In genomic region chr1:244325056-244325764, GRCh38 we compare ENCODE assay signal across 8 cellular contexts.
DNase-seq lines count a peak whose midpoint lies in the region; ATAC-seq and TF ChIP-seq lines count a peak whose summit lies in the region.

No MANE protein-coding gene starts in this region.

- H3K9me3 Mint-ChIP-seq in activated B cell treated with CpG ODN at 0.5 μM for 24 hours, result peaks cover 5% of the 10 kb centered on the region
- peaks cover 0 to 22% (median 8%) of the 10 kb centered on the region in 11 donors for H3K9me3 Mint-ChIP-seq in naive thymus-derived CD4-positive, alpha-beta T cell

- H3K36me3 ChIP-seq in naive thymus-derived CD4-positive, alpha-beta T cell (ENCODE audit: control insufficient read depth in 2 of 3, insufficient read depth in 3 of 3, low read length in 3 of 3), result no peaks in the 10 kb centered on the region

- H3K27ac Mint-ChIP-seq in activated B cell treated with CpG ODN at 0.5 μM for 24 hours, result peak overlapping the region; percentile 78
- peak overlapping the region in 6 of 9 donors; percentile 4 to 92 (median 37) for H3K27ac Mint-ChIP-seq in naive thymus-derived CD4-positive, alpha-beta T cell

- POLR2A ChIA-PET in activated B cell treated with CpG ODN at 0.5 μM for 24 hours (lab: Charles Lee), result interaction anchor here (1.3 to 2.0 kb wide), 3 partner anchors 26 to 277 kb away, joined by 4 to 21 read pairs (median 4); no protein-coding TSS in a partner anchor
- POLR2A ChIA-PET in naive thymus-derived CD4-positive, alpha-beta T cell (lab: Charles Lee), result no interaction called here

- TF ChIP-seq CTCF in activated B cell treated with CpG ODN at 0.5 μM for 24 hours (IDR thresholded peaks at IDR 0.05), result no peak

- peaks cover 40% of the 10 kb centered on the region for H3K4me1 Mint-ChIP-seq in activated B cell treated with CpG ODN at 0.5 μM for 24 hours
- H3K4me1 Mint-ChIP-seq in naive thymus-derived CD4-positive, alpha-beta T cell, result peaks cover 0 to 51% (median 0%) of the 10 kb centered on the region in 7 donors

- H3K4me3 ChIP-seq in naive thymus-derived CD4-positive, alpha-beta T cell (ENCODE audit: low read length), result no peak overlapping the region

- no peaks in the 10 kb centered on the region for H3K9me3 ChIP-seq in naive thymus-derived CD4-positive, alpha-beta T cell (ENCODE audit: control insufficient read depth in 2 of 3, low read length in 3 of 3)

- no peaks in the 10 kb centered on the region for H3K27me3 Mint-ChIP-seq in activated B cell treated with CpG ODN at 0.5 μM for 24 hours
- H3K27me3 Mint-ChIP-seq in naive thymus-derived CD4-positive, alpha-beta T cell, result peaks cover 0 to 6% (median 4%) of the 10 kb centered on the region in 5 donors

- H3K4me3 Mint-ChIP-seq in activated B cell treated with CpG ODN at 0.5 μM for 24 hours, result peak overlapping the region; percentile 82
- H3K4me3 Mint-ChIP-seq in naive thymus-derived CD4-positive, alpha-beta T cell, result peak overlapping the region in 6 of 10 donors; percentile 4 to 82 (median 70)

- peak; percentile 77 for ATAC-seq in GM19043 (IDR thresholded peaks at IDR 0.05; ENCODE audit: low read depth, unreplicated experiment)
- peak; percentile 75 for ATAC-seq in HG03135 (IDR thresholded peaks at IDR 0.05; ENCODE audit: unreplicated experiment)
- peak; percentile 89 for ATAC-seq in activated B cell treated with CpG ODN at 0.5 μM for 24 hours (ENCODE audit: low read depth)
- ATAC-seq in naive thymus-derived CD4-positive, alpha-beta T cell, result peak; percentile 76

- DNase-seq in Ammon's horn (ENCODE audit: low spot score) (peak; percentile 50), activated B cell treated with CpG ODN at 0.5 μM for 24 hours (no peak), NCI-H2171 (lab: John Stamatoyannopoulos, UW) (no peak), DMS79 treated with DMSO at 0.1 percent for 48 hours (lab: John Stamatoyannopoulos, UW) (no peak), NCI-H748 treated with DMSO at 0.1 percent for 48 hours (lab: John Stamatoyannopoulos, UW) (no peak)
- peak in 2 of 9 donors; percentile 5 to 11 for DNase-seq in naive thymus-derived CD4-positive, alpha-beta T cell

- intact Hi-C loops in activated B cell treated with CpG ODN at 0.5 μM for 24 hours (cut with micrococcal nuclease), result loop anchor here (2.0 to 10.0 kb wide), 2 partner anchors 80 to 128 kb away; no protein-coding TSS in a partner anchor
- intact Hi-C loops in naive thymus-derived CD4-positive, alpha-beta T cell (cut with micrococcal nuclease), result loop anchor here in 1 of 2 donors (1.0 to 10.0 kb wide), 5 partner anchors 16 to 510 kb away; partner anchors contain the start of genes ADSS2, COX20 and DESI2

- H3K27me3 ChIP-seq in naive thymus-derived CD4-positive, alpha-beta T cell (ENCODE audit: control insufficient read depth in 2 of 2, insufficient read depth in 2 of 2, low read length in 2 of 2), result no peaks in the 10 kb centered on the region

- H3K27ac ChIP-seq in naive thymus-derived CD4-positive, alpha-beta T cell (ENCODE audit: low read depth, low read length), result no peak overlapping the region

- peaks cover 0 to 28% of the 10 kb centered on the region in 2 donors for H3K4me1 ChIP-seq in naive thymus-derived CD4-positive, alpha-beta T cell (ENCODE audit: control insufficient read depth in 2 of 2, insufficient read depth in 2 of 2, low read length in 2 of 2)

- CTCF ChIA-PET in activated B cell treated with CpG ODN at 0.5 μM for 24 hours (lab: Charles Lee), result interaction anchor here (2.2 kb wide), 1 partner anchor 26 kb away, joined by 8 read pairs; no protein-coding TSS in a partner anchor
- CTCF ChIA-PET in naive thymus-derived CD4-positive, alpha-beta T cell (lab: Charles Lee), result interaction anchor here (0.6 kb wide), 1 partner anchor 123 kb away, joined by 3 read pairs; no protein-coding TSS in a partner anchor

- H3K36me3 Mint-ChIP-seq in activated B cell treated with CpG ODN at 0.5 μM for 24 hours (ENCODE audit: low read depth), result peaks cover 2% of the 10 kb centered on the region
- peaks cover 0 to 29% (median 4%) of the 10 kb centered on the region in 5 donors for H3K36me3 Mint-ChIP-seq in naive thymus-derived CD4-positive, alpha-beta T cell
